Comparison of ENCODE assay signal across 19 cellular contexts in genomic region chr18:47876813-47877212, GRCh38. TPM values are rescaled to one million over a fixed set of nuclear protein-coding genes. Genes with fewer than 3 reads are reported as not detected.
DNase-seq lines count a peak whose midpoint lies in the region; ATAC-seq and TF ChIP-seq lines count a peak whose summit lies in the region.
"Had no signal": no experiment of that assay in that cellular context is flagged by ENCODE, and none has a peak within 500 bp of the region (broad histone marks: within the 10 kb centered on the region; RNA-seq: fewer than 3 reads in every experiment).

No MANE protein-coding gene starts in this region.

- H3K27ac Mint-ChIP-seq in activated T-cell treated with anti-CD3 and anti-CD28 coated beads, Interleukin-2, amount 50 U/mL, for 72 hours = peak overlapping the region; percentile 60
- H3K27ac Mint-ChIP-seq in stimulated activated effector memory CD8-positive, alpha-beta T cell treated with anti-CD3 and anti-CD28 coated beads, Interleukin-12 subunit alpha, Interleukin-12 subunit beta, amount 100 ng/mL, for 72 hours = peak overlapping the region; percentile 29
- H3K27ac Mint-ChIP-seq in nephron progenitor cell = no peak overlapping the region

- no peaks in the 10 kb centered on the region for H3K9me3 Mint-ChIP-seq in activated T-cell treated with anti-CD3 and anti-CD28 coated beads, Interleukin-2, amount 50 U/mL, for 72 hours
- no peaks in the 10 kb centered on the region for H3K9me3 Mint-ChIP-seq in stimulated activated effector memory CD8-positive, alpha-beta T cell treated with anti-CD3 and anti-CD28 coated beads, Interleukin-12 subunit alpha, Interleukin-12 subunit beta, amount 100 ng/mL, for 72 hours
- no peaks in the 10 kb centered on the region for H3K9me3 Mint-ChIP-seq in nephron progenitor cell

- H3K27me3 Mint-ChIP-seq in activated T-cell treated with anti-CD3 and anti-CD28 coated beads, Interleukin-2, amount 50 U/mL, for 72 hours (ENCODE audit: low read depth) = no peaks in the 10 kb centered on the region
- H3K27me3 Mint-ChIP-seq in nephron progenitor cell (ENCODE audit: low read depth, poor library complexity) = no peaks in the 10 kb centered on the region

- H3K4me3 ChIP-seq in Karpas-422 (ENCODE audit: low read length) (no peak overlapping the region), right lobe of liver (no peak overlapping the region)
- H3K4me3 ChIP-seq: BLaER1 treated with 17β-estradiol and CSF1 and Interleukin-3, amounts not matched to agents 10 nM and 100 nM had no signal

- no peaks in the 10 kb centered on the region for H3K9me2 ChIP-seq in Karpas-422 (replicated peaks; ENCODE audit: insufficient read depth, low read length)

- peaks cover 9% of the 10 kb centered on the region; the same call in 1 of the 2 replicates for H3K4me1 ChIP-seq in Karpas-422 (ENCODE audit: low read length)
- H3K4me1 ChIP-seq in foreskin keratinocyte = no peaks in the 10 kb centered on the region
- peaks cover 0 to 3% (median 0%) of the 10 kb centered on the region in 4 donors for H3K4me1 ChIP-seq in right lobe of liver
- H3K4me1 ChIP-seq: BLaER1 treated with 17β-estradiol and CSF1 and Interleukin-3, amounts not matched to agents 10 nM and 100 nM; Caco-2 had no signal

- H3K4me2 ChIP-seq in Karpas-422 (ENCODE audit: low read depth, low read length, poor library complexity, severe bottlenecking) = no peak overlapping the region
- H3K4me2 ChIP-seq: BLaER1 treated with 17β-estradiol and CSF1 and Interleukin-3, amounts not matched to agents 10 nM and 100 nM had no signal

- H3K79me2 ChIP-seq in Karpas-422 (ENCODE audit: low read length) = peaks cover 98% of the 10 kb centered on the region

- DNase-seq in activated T-cell treated with anti-CD3 and anti-CD28 coated beads, Interleukin-2, amount 50 U/mL, for 72 hours = no peak
- DNase-seq in activated T-cell treated with anti-CD3 and anti-CD28 coated beads for 4 hours = no peak
- DNase-seq in Karpas-422 = peak; percentile 54
- no peak for DNase-seq in foreskin keratinocyte
- DNase-seq in stimulated activated effector memory CD8-positive, alpha-beta T cell treated with anti-CD3 and anti-CD28 coated beads, Interleukin-12 subunit alpha, Interleukin-12 subunit beta, amount 100 ng/mL, for 72 hours (ENCODE audit: low spot score in 2 of 2) = no peak
- no peak for DNase-seq in nephron progenitor cell
- no peak for DNase-seq in right lobe of liver
- DNase-seq in head of caudate nucleus = no peak
- DNase-seq: 8988T, Caco-2, DMS53, KG1, MM.1S, NCI-H1417, NCI-H2029, NCI-H510A treated with DMSO at 0.1 percent for 48 hours, SHP77 treated with DMSO at 0.1 percent for 48 hours had no signal

- H3K27ac ChIP-seq in Karpas-422 (ENCODE audit: low read length) (peak overlapping the region; percentile 24; the same call in 1 of the 2 replicates), foreskin keratinocyte (no peak overlapping the region), right lobe of liver (no peak overlapping the region)
- H3K27ac ChIP-seq: BLaER1 treated with 17β-estradiol and CSF1 and Interleukin-3, amounts not matched to agents 10 nM and 100 nM had no signal

- H2AFZ ChIP-seq in Karpas-422 (ENCODE audit: low read length) = no peak overlapping the region

- peaks cover 52% of the 10 kb centered on the region for H3K4me1 Mint-ChIP-seq in activated T-cell treated with anti-CD3 and anti-CD28 coated beads, Interleukin-2, amount 50 U/mL, for 72 hours (ENCODE audit: low read depth)
- H3K4me1 Mint-ChIP-seq in stimulated activated effector memory CD8-positive, alpha-beta T cell treated with anti-CD3 and anti-CD28 coated beads, Interleukin-12 subunit alpha, Interleukin-12 subunit beta, amount 100 ng/mL, for 72 hours = peaks cover 42% of the 10 kb centered on the region
- H3K4me1 Mint-ChIP-seq in nephron progenitor cell = peaks cover 4% of the 10 kb centered on the region

- H3K9me3 ChIP-seq in Karpas-422 (ENCODE audit: low read length) (no peaks in the 10 kb centered on the region), right lobe of liver (no peaks in the 10 kb centered on the region)
- H3K9me3 ChIP-seq: Caco-2 had no signal

- no peak for ATAC-seq in activated T-cell treated with anti-CD3 and anti-CD28 coated beads, Interleukin-2, amount 50 U/mL, for 72 hours (replicated peaks in 1 of 2)
- ATAC-seq in foreskin keratinocyte = no peak
- ATAC-seq in stimulated activated effector memory CD8-positive, alpha-beta T cell treated with anti-CD3 and anti-CD28 coated beads, Interleukin-12 subunit alpha, Interleukin-12 subunit beta, amount 100 ng/mL, for 72 hours = no peak
- ATAC-seq in right lobe of liver = no peak
- ATAC-seq: HCT116 had no signal

- TF ChIP-seq CTCF in foreskin keratinocyte (conservative IDR thresholded peaks at IDR 0.05) = peak; percentile 19
- TF ChIP-seq CTCF in nephron progenitor cell (IDR thresholded peaks at IDR 0.05) = no peak
- no peak for TF ChIP-seq CTCF in right lobe of liver (IDR thresholded peaks at IDR 0.05)

- WGBS in right lobe of liver (ENCODE audit: insufficient coverage, low coverage, low lambda C conversion rate, missing lambda C conversion rate) = 92% methylated on average over 2 of the region's 2 CpGs

- no peaks in the 10 kb centered on the region for H4K20me1 ChIP-seq in Karpas-422 (ENCODE audit: insufficient read depth, low read depth, low read length)

- TF ChIP-seq POLR2A in right lobe of liver (IDR thresholded peaks at IDR 0.05) = no peak

- H3K9ac ChIP-seq in Karpas-422 (ENCODE audit: low read length) = no peak overlapping the region
- H3K9ac ChIP-seq: BLaER1 treated with 17β-estradiol and CSF1 and Interleukin-3, amounts not matched to agents 10 nM and 100 nM had no signal

- H3K4me3 Mint-ChIP-seq in activated T-cell treated with anti-CD3 and anti-CD28 coated beads, Interleukin-2, amount 50 U/mL, for 72 hours = no peak overlapping the region
- H3K4me3 Mint-ChIP-seq in stimulated activated effector memory CD8-positive, alpha-beta T cell treated with anti-CD3 and anti-CD28 coated beads, Interleukin-12 subunit alpha, Interleukin-12 subunit beta, amount 100 ng/mL, for 72 hours = no peak overlapping the region
- no peak overlapping the region for H3K4me3 Mint-ChIP-seq in nephron progenitor cell

- peaks cover 4 to 22% of the 10 kb centered on the region in 2 donors for H3K36me3 Mint-ChIP-seq in activated T-cell treated with anti-CD3 and anti-CD28 coated beads, Interleukin-2, amount 50 U/mL, for 72 hours (ENCODE audit: insufficient read depth in 2 of 2)
- H3K36me3 Mint-ChIP-seq in stimulated activated effector memory CD8-positive, alpha-beta T cell treated with anti-CD3 and anti-CD28 coated beads, Interleukin-12 subunit alpha, Interleukin-12 subunit beta, amount 100 ng/mL, for 72 hours = peaks cover 60% of the 10 kb centered on the region
- H3K36me3 Mint-ChIP-seq in nephron progenitor cell (ENCODE audit: low read depth) = peaks cover 45% of the 10 kb centered on the region

- H3K27me3 ChIP-seq in Karpas-422 (ENCODE audit: low read length) (no peaks in the 10 kb centered on the region), foreskin keratinocyte (no peaks in the 10 kb centered on the region), right lobe of liver (no peaks in the 10 kb centered on the region)
- H3K27me3 ChIP-seq: BLaER1 treated with 17β-estradiol and CSF1 and Interleukin-3, amounts not matched to agents 10 nM and 100 nM had no signal

- intact Hi-C loops in right lobe of liver (cut with DNase I) = no loop called here
- intact Hi-C loops in head of caudate nucleus (cut with DNase I) = no loop called here

- H3K36me3 ChIP-seq in Karpas-422 (ENCODE audit: insufficient read depth, low read length) = peaks cover 42% of the 10 kb centered on the region
- no peaks in the 10 kb centered on the region for H3K36me3 ChIP-seq in right lobe of liver

RNA-seq across cellular contexts. Expression of gene SMAD2, which starts 53.6 kb away (rescaled TPM):
- total RNA-seq in activated T-cell treated with anti-CD3 and anti-CD28 coated beads, Interleukin-2, amount 50 U/mL, for 72 hours = 100 to 1,000 TPM; 249 to 310 TPM
- 153 and 163 TPM in 2 replicates for total RNA-seq in Karpas-422 (2014; rRNA removed; shearing (Covaris generic); ENCODE audit: low replicate concordance)
- total RNA-seq in foreskin keratinocyte (110 and 118 TPM in 2 replicates), right lobe of liver (10 to 100 TPM; 31.2 to 46.1 (median 36.0) TPM)
- 32.3 and 33.6 TPM in 2 replicates for polyA plus RNA-seq in foreskin keratinocyte
